In genomic region chr6:154306696-154307095, GRCh38 we compare ENCODE assay signal across 15 cellular contexts. TPM values are rescaled to one million over a fixed set of nuclear protein-coding genes. Genes with fewer than 3 reads are reported as not detected.
DNase-seq lines count a peak whose midpoint lies in the region; ATAC-seq and TF ChIP-seq lines count a peak whose summit lies in the region.
"Had no signal": no experiment of that assay in that cellular context is flagged by ENCODE, and none has a peak within 500 bp of the region (broad histone marks: within the 10 kb centered on the region; RNA-seq: fewer than 3 reads in every experiment).

No MANE protein-coding gene starts in this region.

- H3K9me3 ChIP-seq in CD4-positive, CD25-positive, alpha-beta regulatory T cell (ENCODE audit: control insufficient read depth in 2 of 2, low read length in 2 of 2): peaks cover 0 to 2% of the 10 kb centered on the region in 2 experiments
- H3K9me3 ChIP-seq: A549, adrenal gland, right atrium auricular region, suprapubic skin had no signal

- no peak for DNase-seq in CD4-positive, CD25-positive, alpha-beta regulatory T cell
- DNase-seq in NCI-H226: no peak
- DNase-seq in T-helper 2 cell treated with Interferon-gamma antibody and Interleukin-4, amounts not matched to agents 5 μg/mL and 100 μg/mL, for 36 hours (ENCODE audit: low spot score): no peak
- DNase-seq in endothelial cell (ENCODE audit: low spot score): no peak
- no peak for DNase-seq in AG08395 (ENCODE audit: low spot score)
- DNase-seq: adrenal gland, DMS153 had no signal

- ATAC-seq in CD4-positive, CD25-positive, alpha-beta regulatory T cell (ENCODE audit: low read depth in 2 of 2): peak; percentile 12 to 26
- ATAC-seq in GM19351 (IDR thresholded peaks at IDR 0.05; ENCODE audit: unreplicated experiment): peak; percentile 36
- ATAC-seq in HG02610 (IDR thresholded peaks at IDR 0.05; ENCODE audit: unreplicated experiment): peak; percentile 21
- peak; percentile 47 for ATAC-seq in HG03378 (IDR thresholded peaks at IDR 0.05; ENCODE audit: unreplicated experiment)
- ATAC-seq: A549 had no signal

- H3K36me3 ChIP-seq in CD4-positive, CD25-positive, alpha-beta regulatory T cell (ENCODE audit: control insufficient read depth, insufficient read depth, low read length): no peaks in the 10 kb centered on the region
- H3K36me3 ChIP-seq: adrenal gland, right atrium auricular region, suprapubic skin had no signal

- no peak overlapping the region for H3K4me3 Mint-ChIP-seq in CD4-positive, CD25-positive, alpha-beta regulatory T cell
- H3K4me3 Mint-ChIP-seq in T-helper 2 cell treated with Interferon-gamma antibody and Interleukin-4, amounts not matched to agents 5 μg/mL and 100 μg/mL, for 36 hours: no peak overlapping the region
- H3K4me3 Mint-ChIP-seq in endothelial cell (ENCODE audit: unreplicated experiment): no peak overlapping the region

- no peak overlapping the region for H3K4me3 ChIP-seq in CD4-positive, CD25-positive, alpha-beta regulatory T cell (ENCODE audit: low read depth, low read length)
- H3K4me3 ChIP-seq: A549, adrenal gland, coronary artery, right atrium auricular region, suprapubic skin had no signal

- H3K9me3 Mint-ChIP-seq in CD4-positive, CD25-positive, alpha-beta regulatory T cell: peaks cover 0 to 1% (median 0%) of the 10 kb centered on the region in 7 donors
- peaks cover 3% of the 10 kb centered on the region for H3K9me3 Mint-ChIP-seq in T-helper 2 cell treated with Interferon-gamma antibody and Interleukin-4, amounts not matched to agents 5 μg/mL and 100 μg/mL, for 36 hours
- no peaks in the 10 kb centered on the region for H3K9me3 Mint-ChIP-seq in endothelial cell (ENCODE audit: unreplicated experiment)

- H3K27ac Mint-ChIP-seq in CD4-positive, CD25-positive, alpha-beta regulatory T cell: no peak overlapping the region
- no peak overlapping the region for H3K27ac Mint-ChIP-seq in T-helper 2 cell treated with Interferon-gamma antibody and Interleukin-4, amounts not matched to agents 5 μg/mL and 100 μg/mL, for 36 hours
- no peak overlapping the region for H3K27ac Mint-ChIP-seq in endothelial cell (ENCODE audit: unreplicated experiment)

- no peak for TF ChIP-seq CTCF in endothelial cell (IDR thresholded peaks at IDR 0.05; ENCODE audit: unreplicated experiment)

- peaks cover 5 to 10% (median 10%) of the 10 kb centered on the region in 4 donors for H3K4me1 Mint-ChIP-seq in CD4-positive, CD25-positive, alpha-beta regulatory T cell
- H3K4me1 Mint-ChIP-seq in T-helper 2 cell treated with Interferon-gamma antibody and Interleukin-4, amounts not matched to agents 5 μg/mL and 100 μg/mL, for 36 hours (ENCODE audit: low read depth): peaks cover 6% of the 10 kb centered on the region
- H3K4me1 Mint-ChIP-seq in endothelial cell (ENCODE audit: unreplicated experiment): no peaks in the 10 kb centered on the region

- peaks cover 7% of the 10 kb centered on the region for H3K4me1 ChIP-seq in CD4-positive, CD25-positive, alpha-beta regulatory T cell (ENCODE audit: control insufficient read depth, insufficient read depth, low read length, poor library complexity, severe bottlenecking)
- H3K4me1 ChIP-seq: A549, right atrium auricular region, suprapubic skin had no signal

- peaks cover 2% of the 10 kb centered on the region for H3K27me3 ChIP-seq in CD4-positive, CD25-positive, alpha-beta regulatory T cell (ENCODE audit: control insufficient read depth, insufficient read depth, low read length)
- H3K27me3 ChIP-seq: adrenal gland, right atrium auricular region, suprapubic skin had no signal

- no peak overlapping the region for H3K27ac ChIP-seq in CD4-positive, CD25-positive, alpha-beta regulatory T cell (ENCODE audit: insufficient read depth, low read length, poor library complexity, severe bottlenecking)
- H3K27ac ChIP-seq: A549, adrenal gland, coronary artery, right atrium auricular region, RWPE1, suprapubic skin had no signal

- no peaks in the 10 kb centered on the region for H3K36me3 Mint-ChIP-seq in CD4-positive, CD25-positive, alpha-beta regulatory T cell
- H3K36me3 Mint-ChIP-seq in T-helper 2 cell treated with Interferon-gamma antibody and Interleukin-4, amounts not matched to agents 5 μg/mL and 100 μg/mL, for 36 hours (ENCODE audit: low read depth): no peaks in the 10 kb centered on the region
- peaks cover 3% of the 10 kb centered on the region for H3K36me3 Mint-ChIP-seq in endothelial cell (ENCODE audit: low read depth, unreplicated experiment)

- no peaks in the 10 kb centered on the region for H3K27me3 Mint-ChIP-seq in CD4-positive, CD25-positive, alpha-beta regulatory T cell
- peaks cover 19% of the 10 kb centered on the region for H3K27me3 Mint-ChIP-seq in T-helper 2 cell treated with Interferon-gamma antibody and Interleukin-4, amounts not matched to agents 5 μg/mL and 100 μg/mL, for 36 hours (ENCODE audit: low read depth)
- H3K27me3 Mint-ChIP-seq in endothelial cell (ENCODE audit: unreplicated experiment): peaks cover 3% of the 10 kb centered on the region

RNA-seq across cellular contexts. Expression of gene IPCEF1, which starts 49.9 kb away (rescaled TPM):
- 160 TPM for total RNA-seq in CD4-positive, CD25-positive, alpha-beta regulatory T cell
- 10 to 100 TPM; 82.4 to 88.7 (median 84.9) TPM for polyA plus RNA-seq in CD4-positive, CD25-positive, alpha-beta regulatory T cell
- total RNA-seq in endothelial cell (ENCODE audit: unreplicated experiment): 18.8 TPM
